Comparison of ENCODE assay signal across 22 cellular contexts in genomic region chr3:25335429-25335828, GRCh38.
"Had no signal": no experiment of that assay in that cellular context is flagged by ENCODE, and none has a peak within 500 bp of the region (broad histone marks: within the 10 kb centered on the region; RNA-seq: fewer than 3 reads in every experiment).

No MANE protein-coding gene starts in this region.

- H3K9me3 ChIP-seq: SK-N-SH had no signal

- DNase-seq: IMR-90; Karpas-422; KG1; NCI-H1092; NCI-H1105 treated with DMSO at 0.1 percent for 48 hours; NCI-H1417 treated with DMSO at 0.1 percent for 48 hours; NCI-H146; NCI-H1694 treated with DMSO at 0.1 percent for 48 hours; NCI-H1930; NCI-H2081; NCI-H2107; NCI-H2227 treated with DMSO at 0.1 percent for 48 hours; NCI-H524; NCI-H526 treated with DMSO at 0.1 percent for 48 hours; NCI-H774; NK-92 treated with Interleukin-12 subunit alpha and Interleukin-12 subunit beta, amount 100 ng/mL, for 24 hours; PC-3; SHP77; SK-N-SH had no signal

- H3K27ac ChIP-seq: RWPE1 had no signal

- H3K9ac ChIP-seq: SK-N-SH had no signal

- ATAC-seq: HepG2, Panc1, PC-3 had no signal

- H3K9me2 ChIP-seq: SK-N-SH had no signal

- H3K4me2 ChIP-seq: SK-N-SH had no signal
